8 cellular contexts compared by ENCODE assay signal in genomic region chr6:34248198-34248726, GRCh38. TPM values are rescaled to one million over a fixed set of nuclear protein-coding genes. Genes with fewer than 3 reads are reported as not detected.
DNase-seq lines count a peak whose midpoint lies in the region; ATAC-seq and TF ChIP-seq lines count a peak whose summit lies in the region.

No MANE protein-coding gene starts in this region.

- peak overlapping the region; percentile 79 for H3K4me3 ChIP-seq in PC-3 (ENCODE audit: low read length)
- H3K4me3 ChIP-seq in adrenal gland: peak overlapping the region; percentile 3 to 83 (median 68)
- peak overlapping the region; percentile 83 for H3K4me3 ChIP-seq in left ventricle myocardium inferior
- peak overlapping the region; percentile 72 for H3K4me3 ChIP-seq in psoas muscle

- H3F3A ChIP-seq in PC-3 (ENCODE audit: low read length, unreplicated experiment): peaks cover 10% of the 10 kb centered on the region

- CTCF ChIA-PET in PC-3 (lab: Charles Lee): interaction anchor here (0.9 to 3.5 kb wide), 3 partner anchors 52 to 167 kb away, joined by 3 to 34 read pairs (median 3); no protein-coding TSS in a partner anchor

- TF ChIP-seq POLR2A in adrenal gland (IDR thresholded peaks at IDR 0.05): no peak

- no peaks in the 10 kb centered on the region for H3K9me2 ChIP-seq in PC-3 (replicated peaks; ENCODE audit: low read length)

- 7 to 37% (median 11%) methylated on average over 5 to 17 of the region's 17 CpGs for WGBS in adrenal gland, 4 donors
- WGBS in psoas muscle, 3 donors: 9 to 12% (median 12%) methylated on average over 17 of the region's 17 CpGs

- H3K4me1 Mint-ChIP-seq in HFFc6 (ENCODE audit: low read depth): peaks cover 59% of the 10 kb centered on the region

- peak overlapping the region; percentile 69 for H3K9ac ChIP-seq in PC-3 (ENCODE audit: low read length)

- POLR2A ChIA-PET in PC-3 (lab: Charles Lee; ENCODE audit: unreplicated experiment): interaction anchor here (0.7 kb wide), 1 partner anchor 24 kb away, joined by 3 read pairs; no protein-coding TSS in a partner anchor

- intact Hi-C loops in PC-3 (cut with micrococcal nuclease): loop anchor here (2.0 to 5.0 kb wide), 3 partner anchors 93 to 359 kb away; no protein-coding TSS in a partner anchor
- intact Hi-C loops in adrenal gland (cut with DNase I): loop anchor here in 1 of 2 donors (5.0 kb wide), 1 partner anchor 169 kb away; no protein-coding TSS in a partner anchor
- intact Hi-C loops in left ventricle myocardium inferior (cut with micrococcal nuclease): no loop called here
- intact Hi-C loops in psoas muscle (cut with DNase I): loop anchor here (2.0 kb wide), 2 partner anchors 145 to 167 kb away; partner anchors contain the start of gene NUDT3 (in 2 of the 2)

- H3K79me2 ChIP-seq in PC-3 (ENCODE audit: low read length): peaks cover 11% of the 10 kb centered on the region; the same call in 1 of the 2 replicates

- H3K4me1 ChIP-seq in PC-3 (ENCODE audit: insufficient read depth, low read length): peaks cover 61% of the 10 kb centered on the region
- peaks cover 17 to 24% of the 10 kb centered on the region in 2 donors for H3K4me1 ChIP-seq in adrenal gland (replicated peaks in 1 of 2)
- peaks cover 44% of the 10 kb centered on the region for H3K4me1 ChIP-seq in left ventricle myocardium inferior
- peaks cover 27% of the 10 kb centered on the region for H3K4me1 ChIP-seq in psoas muscle

- H3K9me3 ChIP-seq in PC-3 (ENCODE audit: low read length): no peaks in the 10 kb centered on the region
- no peaks in the 10 kb centered on the region for H3K9me3 ChIP-seq in adrenal gland (replicated peaks in 1 of 3)
- no peaks in the 10 kb centered on the region for H3K9me3 ChIP-seq in left ventricle myocardium inferior (replicated peaks)
- no peaks in the 10 kb centered on the region for H3K9me3 ChIP-seq in psoas muscle

- peak overlapping the region; percentile 98 for H3K27ac Mint-ChIP-seq in HFFc6

- no peaks in the 10 kb centered on the region for H4K20me1 ChIP-seq in PC-3 (ENCODE audit: low read length)

- H3K27ac ChIP-seq in PC-3 (ENCODE audit: low read length) (peak overlapping the region; percentile 60), adrenal gland (peak overlapping the region; percentile 28 to 90 (median 80)), left ventricle myocardium inferior (replicated peaks) (peak overlapping the region; percentile 98), psoas muscle (peak overlapping the region; percentile 89)

- peak overlapping the region; percentile 93 for H3K4me3 Mint-ChIP-seq in HFFc6

- H3K4me2 ChIP-seq in PC-3 (ENCODE audit: low read length): peak overlapping the region; percentile 94

- H3K27me3 Mint-ChIP-seq in HFFc6 (ENCODE audit: insufficient read depth): peaks cover 4% of the 10 kb centered on the region

- ATAC-seq in PC-3 (peak; percentile 9), psoas muscle (peak; percentile 13 to 54 (median 33))

- H3K27me3 ChIP-seq in PC-3 (ENCODE audit: low read length) (no peaks in the 10 kb centered on the region), adrenal gland (no peaks in the 10 kb centered on the region), left ventricle myocardium inferior (ENCODE audit: low read depth) (no peaks in the 10 kb centered on the region), psoas muscle (ENCODE audit: insufficient read depth in 3 of 3, low read length in 2 of 3) (no peaks in the 10 kb centered on the region)

- DNase-seq in NCI-H2196 (lab: John Stamatoyannopoulos, UW; ENCODE audit: unreplicated experiment) (peak; percentile 37), NCI-H2196 treated with DMSO at 0.1 percent for 48 hours (lab: John Stamatoyannopoulos, UW; ENCODE audit: unreplicated experiment) (no peak), HFFc6 (no peak), PC-3 (peak; percentile 43), adrenal gland (peak; percentile 65 to 85 (median 69)), left ventricle myocardium inferior (peak; percentile 69), psoas muscle (peak; percentile 69 to 85), SIG-M5 treated with dmso at 0.1 percent for 504 hours (lab: John Stamatoyannopoulos, UW; ENCODE audit: unreplicated experiment) (no peak)

- H3K36me3 ChIP-seq in PC-3 (ENCODE audit: low read depth, low read length): peaks cover 12% of the 10 kb centered on the region; the same call in 1 of the 2 replicates
- no peaks in the 10 kb centered on the region for H3K36me3 ChIP-seq in adrenal gland (replicated peaks in 1 of 2)
- H3K36me3 ChIP-seq in left ventricle myocardium inferior: no peaks in the 10 kb centered on the region
- H3K36me3 ChIP-seq in psoas muscle (ENCODE audit: insufficient read depth in 1 of 2, low read depth in 1 of 2): peaks cover 0 to 6% of the 10 kb centered on the region in 2 donors

- TSS peak; percentile 63 for BruUV-seq in PC-3 (replicated peaks; lab: Mats Ljungman, UMichigan)

- no peaks in the 10 kb centered on the region for H3K9me3 Mint-ChIP-seq in HFFc6

- peak overlapping the region; percentile 47 for H2AFZ ChIP-seq in PC-3 (ENCODE audit: low read length)

- H3K36me3 Mint-ChIP-seq in HFFc6 (ENCODE audit: low read depth): peaks cover 8% of the 10 kb centered on the region; the same call in 1 of the 2 replicates

- TF ChIP-seq CTCF in HFFc6 (IDR thresholded peaks at IDR 0.05) (no peak), PC-3 (conservative IDR thresholded peaks at IDR 0.05; ENCODE audit: low read depth, low read length) (no peak), adrenal gland (IDR thresholded peaks at IDR 0.05) (no peak), left ventricle myocardium inferior (IDR thresholded peaks at IDR 0.05; ENCODE audit: borderline replicate concordance) (no peak), psoas muscle (IDR thresholded peaks at IDR 0.05) (no peak)

RNA-seq across cellular contexts. Expression of gene SMIM29, which starts 0.5 kb away (rescaled TPM):
- 10 to 100 TPM; 35.0 to 44.8 (median 36.9) TPM for total RNA-seq in HFFc6 (2021; fragmentation: NEBNext Ultra II Directional; extraction: Animal tissue kit (Norgen Biotek cat#: 25700))
- 25.8 and 26.8 TPM in 2 replicates for total RNA-seq in PC-3 (2014; rRNA removed)
- 10 to 100 TPM; 21.5 to 53.7 (median 33.2) TPM for total RNA-seq in adrenal gland
- polyA plus RNA-seq in adrenal gland: 100 to 1,000 TPM in 2 of 3 donors, 1 to 10 TPM in 1; 9.7 to 122 (median 109) TPM
- total RNA-seq in left ventricle myocardium inferior: 27.1 TPM
- total RNA-seq in psoas muscle: 10 to 100 TPM; 14.4 to 59.4 (median 31.5) TPM
- polyA plus RNA-seq in psoas muscle: 100 to 1,000 TPM in 1 of 3 donors, 10 to 100 TPM in 2; 24.6 to 100 (median 44.1) TPM

RNA-seq across cellular contexts. Expression of gene HMGA1, which starts 11.6 kb away (rescaled TPM):
- 1,000 to 10,000 TPM in 4 of 6 experiments, 100 to 1,000 TPM in 2; 687 to 1,047 (median 1,018) TPM for total RNA-seq in HFFc6 (2021; fragmentation: NEBNext Ultra II Directional; extraction: Animal tissue kit (Norgen Biotek cat#: 25700))
- total RNA-seq in PC-3 (2014; rRNA removed) (1,115 and 1,441 TPM in 2 replicates), adrenal gland (10 to 100 TPM in 6 of 8 donors, 1 to 10 TPM in 2; 3.6 to 27.0 (median 12.7) TPM), left ventricle myocardium inferior (46.7 TPM), psoas muscle (100 to 1,000 TPM in 3 of 4 donors, 10 to 100 TPM in 1; 83.5 to 151 (median 128) TPM)
- polyA plus RNA-seq in adrenal gland (10 to 100 TPM in 1 of 3 donors, 1 to 10 TPM in 2; 6.6 to 13.3 (median 7.1) TPM), psoas muscle (100 to 1,000 TPM; 111 to 389 (median 205) TPM)

Comparison
In these comparisons a context has a peak if more than half of its experiments do, and no peak if none do; other contexts are left out.
1. DNase-seq: peak in NCI-H2196 (single experiment), PC-3 (single experiment), adrenal gland (7 of 7), left ventricle myocardium inferior (single experiment) and psoas muscle (2 of 2); none in NCI-H2196 treated with DMSO at 0.1 percent for 48 hours (single experiment), HFFc6 (single experiment) and SIG-M5 treated with dmso at 0.1 percent for 504 hours (single experiment).
2. Peak in every context shown above with its lines, with median percentiles within 50 percentile points of each other: H3K27ac ChIP-seq and H3K4me3 ChIP-seq.